In genomic region chr2:10444463-10444862, GRCh38 we compare ENCODE assay signal across 13 cellular contexts. TPM values are rescaled to one million over a fixed set of nuclear protein-coding genes. Genes with fewer than 3 reads are reported as not detected.
DNase-seq lines count a peak whose midpoint lies in the region; ATAC-seq, FAIRE-seq and TF ChIP-seq lines count a peak whose summit lies in the region.
"Had no signal": no experiment of that assay in that cellular context is flagged by ENCODE, and none has a peak within 500 bp of the region (broad histone marks: within the 10 kb centered on the region; RNA-seq: fewer than 3 reads in every experiment).

No MANE protein-coding gene starts in this region.

- H3K9ac ChIP-seq in DND-41 (ENCODE audit: low read depth, low read length), result no peak overlapping the region
- no peak overlapping the region for H3K9ac ChIP-seq in KMS-11
- H3K9ac ChIP-seq in neural progenitor cell, result no peak overlapping the region

- H3K4me2 ChIP-seq in DND-41 (ENCODE audit: insufficient read depth, low read length) (peak overlapping the region; percentile 48; the same call in 1 of the 2 replicates), KMS-11 (peak overlapping the region; percentile 85), neural progenitor cell (no peak overlapping the region)

- H3K27me3 Mint-ChIP-seq in activated T-cell treated with anti-CD3 and anti-CD28 coated beads, Interleukin-2, amount 50 U/mL, for 72 hours (ENCODE audit: low read depth), result no peaks in the 10 kb centered on the region
- peaks cover 2% of the 10 kb centered on the region for H3K27me3 Mint-ChIP-seq in neural progenitor cell (ENCODE audit: insufficient read depth, low read depth)

- H3K36me3 ChIP-seq in DND-41 (ENCODE audit: insufficient read depth, low read length) (peaks cover 63% of the 10 kb centered on the region), KMS-11 (ENCODE audit: insufficient read depth) (peaks cover 41% of the 10 kb centered on the region), neural progenitor cell (peaks cover 29% of the 10 kb centered on the region), small intestine (ENCODE audit: control insufficient read depth in 2 of 2, insufficient read depth in 2 of 2, low read length in 2 of 2) (peaks cover 13 to 14% of the 10 kb centered on the region in 2 donors)

- H3K4me3 ChIP-seq in DND-41 (ENCODE audit: low read depth in 1 of 2, low read length in 2 of 2) (no peak overlapping the region), KMS-11 (IDR thresholded peaks at IDR 0.05; ENCODE audit: insufficient read depth, low read depth, low read length) (no peak overlapping the region), neural progenitor cell (no peak overlapping the region), small intestine (ENCODE audit: low read depth in 1 of 2, low read length in 2 of 2) (no peak overlapping the region)
- H3K4me3 ChIP-seq: colonic mucosa, right lobe of liver had no signal

- no peak overlapping the region for H3K27ac ChIP-seq in DND-41 (ENCODE audit: low read length)
- peak overlapping the region; percentile 89; the same call in 1 of the 2 replicates for H3K27ac ChIP-seq in KMS-11
- no peak overlapping the region for H3K27ac ChIP-seq in neural progenitor cell
- no peak overlapping the region for H3K27ac ChIP-seq in small intestine (ENCODE audit: low read depth in 1 of 2, low read length in 1 of 2)
- H3K27ac ChIP-seq: colonic mucosa, right lobe of liver had no signal

- peak overlapping the region; percentile 55 to 71 for H3K4me3 Mint-ChIP-seq in activated T-cell treated with anti-CD3 and anti-CD28 coated beads, Interleukin-2, amount 50 U/mL, for 72 hours
- H3K4me3 Mint-ChIP-seq in neural progenitor cell, result peak overlapping the region; percentile 6

- ATAC-seq in DND-41 (ENCODE audit: insufficient read depth, low read depth), result no peak
- ATAC-seq in activated T-cell treated with anti-CD3 and anti-CD28 coated beads, Interleukin-2, amount 50 U/mL, for 72 hours (replicated peaks in 1 of 2), result peak; percentile 55 to 56
- ATAC-seq: right lobe of liver had no signal

- H3K79me2 ChIP-seq in DND-41 (ENCODE audit: insufficient read depth, low read length) (peaks cover 45% of the 10 kb centered on the region), KMS-11 (ENCODE audit: insufficient read depth, low read depth) (peaks cover 51% of the 10 kb centered on the region), neural progenitor cell (ENCODE audit: low read depth) (peaks cover 41% of the 10 kb centered on the region)

- H3K4me1 ChIP-seq in DND-41 (ENCODE audit: insufficient read depth, low read length), result peaks cover 34% of the 10 kb centered on the region
- peaks cover 29% of the 10 kb centered on the region for H3K4me1 ChIP-seq in KMS-11 (ENCODE audit: low read depth, poor library complexity, severe bottlenecking)
- peaks cover 18% of the 10 kb centered on the region for H3K4me1 ChIP-seq in neural progenitor cell
- H3K4me1 ChIP-seq in small intestine (ENCODE audit: control insufficient read depth in 2 of 2, insufficient read depth in 1 of 2, low read depth in 1 of 2, low read length in 1 of 2), result peaks cover 3% of the 10 kb centered on the region in 2 donors
- H3K4me1 ChIP-seq: colonic mucosa had no signal

- DNase-seq in DND-41, result no peak
- DNase-seq in activated T-cell treated with anti-CD3 and anti-CD28 coated beads, Interleukin-2, amount 50 U/mL, for 72 hours, result peak; percentile 78 to 81
- no peak for DNase-seq in neural progenitor cell (ENCODE audit: low spot score)
- DNase-seq in Kasumi-1 (lab: John Stamatoyannopoulos, UW), result no peak
- no peak for DNase-seq in small intestine
- DNase-seq in DMS53 treated with DMSO at 0.1 percent for 48 hours (lab: John Stamatoyannopoulos, UW; ENCODE audit: unreplicated experiment), result no peak
- DNase-seq: activated gamma-delta T cell, colonic mucosa, GOT3, NCI-H1436, OCI-M1, right lobe of liver had no signal

- H3K27me3 ChIP-seq in DND-41 (ENCODE audit: insufficient read depth, low read length, poor library complexity), result no peaks in the 10 kb centered on the region
- no peaks in the 10 kb centered on the region for H3K27me3 ChIP-seq in KMS-11 (ENCODE audit: insufficient read depth, low read depth)
- peaks cover 5% of the 10 kb centered on the region for H3K27me3 ChIP-seq in neural progenitor cell
- no peaks in the 10 kb centered on the region for H3K27me3 ChIP-seq in small intestine (ENCODE audit: control insufficient read depth in 2 of 2, insufficient read depth in 2 of 2, low read length in 2 of 2)
- H3K27me3 ChIP-seq: colonic mucosa, right lobe of liver had no signal

- WGBS in small intestine, 3 donors, result 78 to 80% (median 78%) methylated on average over 5 of the region's 5 CpGs

- no peak for TF ChIP-seq CTCF in DND-41 (IDR thresholded peaks at IDR 0.05; ENCODE audit: borderline replicate concordance, extremely low read depth, low read length, poor library complexity, severe bottlenecking)
- no peak for TF ChIP-seq CTCF in KMS-11 (conservative IDR thresholded peaks at IDR 0.05; ENCODE audit: low read depth, low read length)
- TF ChIP-seq CTCF in neural progenitor cell (IDR thresholded peaks at IDR 0.05), result no peak

- peaks cover 63% of the 10 kb centered on the region for H3K4me1 Mint-ChIP-seq in activated T-cell treated with anti-CD3 and anti-CD28 coated beads, Interleukin-2, amount 50 U/mL, for 72 hours (ENCODE audit: low read depth)
- peaks cover 24% of the 10 kb centered on the region for H3K4me1 Mint-ChIP-seq in neural progenitor cell

- FAIRE-seq in small intestine (lab: Jason Lieb, UNC), result no peak

- peaks cover 16 to 35% of the 10 kb centered on the region in 2 donors for H3K36me3 Mint-ChIP-seq in activated T-cell treated with anti-CD3 and anti-CD28 coated beads, Interleukin-2, amount 50 U/mL, for 72 hours (ENCODE audit: insufficient read depth in 2 of 2)
- peaks cover 36% of the 10 kb centered on the region for H3K36me3 Mint-ChIP-seq in neural progenitor cell

- H3K9me3 Mint-ChIP-seq in activated T-cell treated with anti-CD3 and anti-CD28 coated beads, Interleukin-2, amount 50 U/mL, for 72 hours, result no peaks in the 10 kb centered on the region
- no peaks in the 10 kb centered on the region for H3K9me3 Mint-ChIP-seq in neural progenitor cell

- H3K9me3 ChIP-seq in DND-41 (ENCODE audit: insufficient read depth, low read length, severe bottlenecking) (no peaks in the 10 kb centered on the region), neural progenitor cell (ENCODE audit: low read depth) (no peaks in the 10 kb centered on the region), small intestine (ENCODE audit: control insufficient read depth, low read depth) (no peaks in the 10 kb centered on the region)
- H3K9me3 ChIP-seq: colonic mucosa, right lobe of liver had no signal

- H4K20me1 ChIP-seq in DND-41 (ENCODE audit: insufficient read depth, low read length) (peaks cover 61% of the 10 kb centered on the region; the same call in 1 of the 2 replicates), KMS-11 (ENCODE audit: insufficient read depth) (peaks cover 30% of the 10 kb centered on the region), neural progenitor cell (ENCODE audit: low read depth) (peaks cover 61% of the 10 kb centered on the region)

- H3K27ac Mint-ChIP-seq in activated T-cell treated with anti-CD3 and anti-CD28 coated beads, Interleukin-2, amount 50 U/mL, for 72 hours, result peak overlapping the region; percentile 35
- H3K27ac Mint-ChIP-seq in neural progenitor cell, result no peak overlapping the region

- H3F3A ChIP-seq in neural progenitor cell (ENCODE audit: low read depth), result peaks cover 6% of the 10 kb centered on the region

- H2AFZ ChIP-seq in DND-41 (ENCODE audit: low read depth, low read length), result no peak overlapping the region
- H2AFZ ChIP-seq in KMS-11 (ENCODE audit: low read depth), result no peak overlapping the region
- H2AFZ ChIP-seq in neural progenitor cell (replicated peaks), result no peak overlapping the region

RNA-seq across cellular contexts. Expression of gene ODC1, which starts 3.7 kb away (rescaled TPM):
- total RNA-seq in activated T-cell treated with anti-CD3 and anti-CD28 coated beads, Interleukin-2, amount 50 U/mL, for 72 hours, result 10 to 100 TPM; 72.0 to 73.5 TPM
- total RNA-seq in neural progenitor cell (ENCODE audit: low replicate concordance), result 348 and 437 TPM in 2 replicates
- polyA plus RNA-seq in small intestine, result 100 to 1,000 TPM in 1 of 3 donors, 10 to 100 TPM in 2; 12.5 to 109 (median 21.9) TPM

Comparison
In these comparisons a context has a peak if more than half of its experiments do, and no peak if none do; other contexts are left out.
1. DNase-seq: peak in activated T-cell treated with anti-CD3 and anti-CD28 coated beads, Interleukin-2, amount 50 U/mL, for 72 hours (2 of 2); none in DND-41 (single experiment), neural progenitor cell (single experiment), Kasumi-1 (0 of 2), small intestine (single experiment) and DMS53 treated with DMSO at 0.1 percent for 48 hours (single experiment).